30 cellular contexts compared by ENCODE assay signal in genomic region chr3:134058728-134059601, GRCh38. TPM values are rescaled to one million over a fixed set of nuclear protein-coding genes. Genes with fewer than 3 reads are reported as not detected.
DNase-seq lines count a peak whose midpoint lies in the region; ATAC-seq and TF ChIP-seq lines count a peak whose summit lies in the region.
"Had no signal": no experiment of that assay in that cellular context is flagged by ENCODE, and none has a peak within 500 bp of the region (broad histone marks: within the 10 kb centered on the region; RNA-seq: fewer than 3 reads in every experiment).

No MANE protein-coding gene starts in this region.

- H3K27me3 Mint-ChIP-seq in chondrocyte (ENCODE audit: low read depth): no peaks in the 10 kb centered on the region
- H3K27me3 Mint-ChIP-seq: activated CD8-positive, alpha-beta T cell treated with anti-CD3 and anti-CD28 coated beads for 36 hours had no signal

- H3K36me3 ChIP-seq in lower lobe of right lung (no peaks in the 10 kb centered on the region), testis (ENCODE audit: low read depth, missing control alignments) (no peaks in the 10 kb centered on the region), WERI-Rb-1 (no peaks in the 10 kb centered on the region)
- H3K36me3 ChIP-seq: esophagus muscularis mucosa, gastrocnemius medialis, uterus had no signal

- H3K4me3 ChIP-seq in LNCaP clone FGC (ENCODE audit: low read depth, low read length) (no peak overlapping the region), lower lobe of right lung (no peak overlapping the region), testis (no peak overlapping the region), WERI-Rb-1 (ENCODE audit: low read depth, low read length) (no peak overlapping the region)
- H3K4me3 ChIP-seq: esophagus muscularis mucosa, gastrocnemius medialis, uterus had no signal

- TF ChIP-seq POLR2A in testis (IDR thresholded peaks at IDR 0.05): no peak

- H3K9me3 Mint-ChIP-seq in chondrocyte (ENCODE audit: low read depth): no peaks in the 10 kb centered on the region
- H3K9me3 Mint-ChIP-seq: activated CD8-positive, alpha-beta T cell treated with anti-CD3 and anti-CD28 coated beads for 36 hours; CD4-positive, alpha-beta memory T cell; HFFc6; memory B cell had no signal

- H3K27me3 ChIP-seq in lower lobe of right lung (ENCODE audit: low read depth): no peaks in the 10 kb centered on the region
- no peaks in the 10 kb centered on the region for H3K27me3 ChIP-seq in testis
- H3K27me3 ChIP-seq in WERI-Rb-1 (ENCODE audit: insufficient read depth, low read depth, severe bottlenecking): no peaks in the 10 kb centered on the region
- H3K27me3 ChIP-seq: esophagus muscularis mucosa, gastrocnemius medialis, uterus had no signal

- 37 to 54% methylated on average over 8 of the region's 8 CpGs for WGBS in testis, 2 donors

- H3K4me3 Mint-ChIP-seq in chondrocyte (ENCODE audit: unreplicated experiment): no peak overlapping the region
- H3K4me3 Mint-ChIP-seq: activated CD8-positive, alpha-beta T cell treated with anti-CD3 and anti-CD28 coated beads for 36 hours; CD4-positive, alpha-beta memory T cell; HFFc6; memory B cell; naive B cell had no signal

- H3K9me3 ChIP-seq in lower lobe of right lung (no peaks in the 10 kb centered on the region), testis (no peaks in the 10 kb centered on the region), WERI-Rb-1 (ENCODE audit: severe bottlenecking) (no peaks in the 10 kb centered on the region)
- H3K9me3 ChIP-seq: esophagus muscularis mucosa, gastrocnemius medialis, uterus had no signal

- H3K27ac Mint-ChIP-seq in chondrocyte (ENCODE audit: unreplicated experiment): peak overlapping the region; percentile 18
- H3K27ac Mint-ChIP-seq: activated CD8-positive, alpha-beta T cell treated with anti-CD3 and anti-CD28 coated beads for 36 hours; CD4-positive, alpha-beta memory T cell; HFFc6; memory B cell had no signal

- DNase-seq in LNCaP clone FGC (ENCODE audit: low read depth) (peak; percentile 21), chondrocyte (ENCODE audit: low spot score) (no peak), lower lobe of right lung (no peak), testis (peak; percentile 13), WERI-Rb-1 (no peak), NCI-H1694 treated with DMSO at 0.1 percent for 48 hours (lab: John Stamatoyannopoulos, UW) (no peak)
- DNase-seq: activated CD4-positive, CD25-positive, alpha-beta regulatory T cell treated with anti-CD3 and anti-CD28 coated beads, Interleukin-2, amount 50 U/mL, for 72 hours; activated CD8-positive, alpha-beta T cell treated with anti-CD3 and anti-CD28 coated beads for 36 hours; activated naive CD4-positive, alpha-beta T cell treated with anti-CD3 and anti-CD28 coated beads, Interleukin-2, amount 50 U/mL, for 16 hours; activated T-cell treated with anti-CD3 and anti-CD28 coated beads, Interleukin-2, amount 50 U/mL, for 48 hours; CD4-positive, alpha-beta memory T cell; central memory CD4-positive, alpha-beta T cell; DND-41; effector CD8-positive, alpha-beta T cell; gastrocnemius medialis; HFFc6; Kasumi-1; naive B cell; NCI-H1048; NCI-H1930; NCI-H345; occipital lobe; retina; Right ventricle myocardium superior; stimulated activated CD4-positive, alpha-beta T cell treated with anti-CD3 and anti-CD28 coated beads, Interleukin-4, amount 100 ng/mL, for 4 hours; stimulated activated naive CD8-positive, alpha-beta T cell treated with anti-CD3 and anti-CD28 coated beads, Interleukin-15, Interleukin-2, amounts not matched to agents 100 U/mL and 50 U/mL, for 24 hours; uterus had no signal

- no peaks in the 10 kb centered on the region for H3K36me3 Mint-ChIP-seq in chondrocyte (ENCODE audit: low read depth)
- H3K36me3 Mint-ChIP-seq: CD4-positive, alpha-beta memory T cell; memory B cell; naive B cell had no signal

- H3K4me1 Mint-ChIP-seq in chondrocyte (ENCODE audit: low read depth): peaks cover 33% of the 10 kb centered on the region
- H3K4me1 Mint-ChIP-seq: naive B cell had no signal

- ATAC-seq in lower lobe of right lung: peak; percentile 15 to 27
- ATAC-seq in HG03097 (IDR thresholded peaks at IDR 0.05; ENCODE audit: low FRiP score, unreplicated experiment): no peak
- ATAC-seq: activated CD8-positive, alpha-beta T cell treated with anti-CD3 and anti-CD28 coated beads for 36 hours; gastrocnemius medialis; stimulated activated naive CD8-positive, alpha-beta T cell treated with anti-CD3 and anti-CD28 coated beads, Interleukin-15, Interleukin-2, amounts not matched to agents 100 U/mL and 50 U/mL, for 24 hours had no signal

- TF ChIP-seq CTCF in LNCaP clone FGC (IDR thresholded peaks at IDR 0.05; ENCODE audit: control insufficient read depth, extremely low read depth, insufficient read depth) (no peak), chondrocyte (IDR thresholded peaks at IDR 0.05) (no peak), lower lobe of right lung (IDR thresholded peaks at IDR 0.05) (no peak), testis (IDR thresholded peaks at IDR 0.05) (no peak), WERI-Rb-1 (IDR thresholded peaks at IDR 0.05; ENCODE audit: low read depth, low read length) (no peak)

- H3K27ac ChIP-seq in lower lobe of right lung (peak overlapping the region; percentile 43), testis (no peak overlapping the region), WERI-Rb-1 (no peak overlapping the region)
- H3K27ac ChIP-seq: esophagus muscularis mucosa, gastrocnemius medialis, uterus had no signal

- H3K4me1 ChIP-seq in lower lobe of right lung: peaks cover 36% of the 10 kb centered on the region
- peaks cover 15% of the 10 kb centered on the region for H3K4me1 ChIP-seq in testis
- H3K4me1 ChIP-seq: uterus had no signal

- intact Hi-C loops in lower lobe of right lung (cut with DNase I): no loop called here
- intact Hi-C loops in testis (cut with DNase I; ENCODE audit: low total_unique reads): no loop called here

RNA-seq across cellular contexts. Expression of gene SLCO2A1, which starts 29.2 kb away (rescaled TPM):
- total RNA-seq in chondrocyte (0.46 to 1.0 TPM (median 0.82 TPM) in 3 replicates), lower lobe of right lung (204 TPM), testis (1 to 10 TPM; 2.2 to 2.5 TPM)
- polyA plus RNA-seq in testis (ENCODE audit: insufficient read depth, low read depth, low replicate concordance): 5.3 TPM
- total RNA-seq: activated CD8-positive, alpha-beta T cell treated with anti-CD3 and anti-CD28 coated beads for 36 hours; CD4-positive, alpha-beta memory T cell had no signal
- polyA plus RNA-seq: CD4-positive, alpha-beta memory T cell had no signal

Comparison
In these comparisons a context has a peak if more than half of its experiments do, and no peak if none do; other contexts are left out.
1. DNase-seq: peak in LNCaP clone FGC (single experiment) and testis (single experiment); none in chondrocyte (single experiment), lower lobe of right lung (single experiment), WERI-Rb-1 (single experiment) and NCI-H1694 treated with DMSO at 0.1 percent for 48 hours (single experiment).
2. RNA of gene SLCO2A1, which starts 29.2 kb away (total RNA-seq): 204 TPM in lower lobe of right lung (single experiment); 2.2 to 2.5 TPM in testis and 0.46 to 1.0 TPM in chondrocyte; every median in the first group is over 10 times any median in the second.